ENCODE assay signal across 7 cellular contexts in genomic region chr20:50478162-50479036, GRCh38. TPM values are rescaled to one million over a fixed set of nuclear protein-coding genes. Genes with fewer than 3 reads are reported as not detected.
A peak's percentile ranks its signal among the peaks of the same experiment; 100 is the strongest.
DNase-seq lines count a peak whose midpoint lies in the region; ATAC-seq and TF ChIP-seq lines count a peak whose summit lies in the region.

No MANE protein-coding gene starts in this region.

- 58% methylated on average over 22 of the region's 22 CpGs for WGBS in prostate gland

- H3K27ac ChIP-seq in PC-3 (ENCODE audit: low read length) (no peak overlapping the region), foreskin keratinocyte (no peak overlapping the region), prostate gland (no peak overlapping the region)

- BruUV-seq in PC-3 (replicated peaks; lab: Mats Ljungman, UMichigan): no TSS peak

- ATAC-seq in HG03064 (IDR thresholded peaks at IDR 0.05; ENCODE audit: low read depth, unreplicated experiment): peak; percentile 81
- ATAC-seq in PC-3: peak; percentile 93
- ATAC-seq in foreskin keratinocyte: peak; percentile 91
- ATAC-seq in HG03095 (IDR thresholded peaks at IDR 0.05; ENCODE audit: unreplicated experiment): no peak

- no peak for TF ChIP-seq POLR2A in prostate gland (IDR thresholded peaks at IDR 0.05)

- peak; percentile 79 for TF ChIP-seq CTCF in GM13977 (IDR thresholded peaks at IDR 0.05; ENCODE audit: extremely low read depth, insufficient read depth, missing control alignments)
- TF ChIP-seq CTCF in PC-3 (conservative IDR thresholded peaks at IDR 0.05; ENCODE audit: low read depth, low read length): peak; percentile 84
- peak; percentile 86 for TF ChIP-seq CTCF in foreskin keratinocyte (conservative IDR thresholded peaks at IDR 0.05)
- TF ChIP-seq CTCF in prostate gland (IDR thresholded peaks at IDR 0.05): peak in 3 of 4 experiments; percentile 34 to 72 (median 59)

- no peak overlapping the region for H3K4me2 ChIP-seq in PC-3 (ENCODE audit: low read length)

- peaks cover 8% of the 10 kb centered on the region; the same call in 1 of the 2 replicates for H3K4me1 ChIP-seq in PC-3 (ENCODE audit: insufficient read depth, low read length)
- H3K4me1 ChIP-seq in foreskin keratinocyte: peaks cover 3% of the 10 kb centered on the region
- no peaks in the 10 kb centered on the region for H3K4me1 ChIP-seq in prostate gland (replicated peaks)

- peak overlapping the region; percentile 1; the same call in 1 of the 2 replicates for H2AFZ ChIP-seq in PC-3 (ENCODE audit: low read length)

- DNase-seq in GM13977 (ENCODE audit: low spot score) (peak; percentile 50), PC-3 (peak; percentile 73), foreskin keratinocyte (no peak), prostate gland (ENCODE audit: low spot score) (peak; percentile 36)
- DNase-seq in activated T-cell treated with anti-CD3 and anti-CD28 coated beads, Interleukin-2, amount 50 U/mL, for 1 hour: peak; percentile 74

- in situ Hi-C loops in GM13977 (cut with MboI; ENCODE audit: low pct_unique_long_range_greater_than_20kb, low sequenced_read_pairs, unreplicated experiment): no loop called here

- no peaks in the 10 kb centered on the region for H3K27me3 ChIP-seq in PC-3 (ENCODE audit: low read length)
- H3K27me3 ChIP-seq in foreskin keratinocyte: no peaks in the 10 kb centered on the region
- H3K27me3 ChIP-seq in prostate gland (replicated peaks; ENCODE audit: insufficient read depth): no peaks in the 10 kb centered on the region

- no peak overlapping the region for H3K9ac ChIP-seq in PC-3 (ENCODE audit: low read length)

- no peaks in the 10 kb centered on the region for H3F3A ChIP-seq in PC-3 (ENCODE audit: low read length, unreplicated experiment)

- no peaks in the 10 kb centered on the region for H4K20me1 ChIP-seq in PC-3 (ENCODE audit: low read length)

- H3K36me3 ChIP-seq in PC-3 (ENCODE audit: low read depth, low read length): no peaks in the 10 kb centered on the region
- no peaks in the 10 kb centered on the region for H3K36me3 ChIP-seq in prostate gland

- CTCF ChIA-PET in PC-3 (lab: Charles Lee): interaction anchor here (0.5 to 0.7 kb wide), 3 partner anchors 20 to 291 kb away, joined by 3 to 5 read pairs (median 3); no protein-coding TSS in a partner anchor

- POLR2A ChIA-PET in PC-3 (lab: Charles Lee; ENCODE audit: unreplicated experiment): interaction anchor here (0.7 kb wide), 1 partner anchor 334 kb away, joined by 3 read pairs; no protein-coding TSS in a partner anchor

- H3K9me2 ChIP-seq in PC-3 (replicated peaks; ENCODE audit: low read length): no peaks in the 10 kb centered on the region

- intact Hi-C loops in PC-3 (cut with micrococcal nuclease): no loop called here
- intact Hi-C loops in prostate gland (cut with DNase I): loop anchor here (5.0 to 10.0 kb wide), 2 partner anchors 94 to 266 kb away; no protein-coding TSS in a partner anchor

- H3K9me3 ChIP-seq in PC-3 (ENCODE audit: low read length): no peaks in the 10 kb centered on the region
- no peaks in the 10 kb centered on the region for H3K9me3 ChIP-seq in prostate gland

- no peaks in the 10 kb centered on the region for H3K79me2 ChIP-seq in PC-3 (ENCODE audit: low read length)

- H3K4me3 ChIP-seq in PC-3 (ENCODE audit: low read length): no peak overlapping the region
- no peak overlapping the region for H3K4me3 ChIP-seq in prostate gland

RNA-seq across cellular contexts. Expression of gene PTPN1, which starts 31.8 kb away (rescaled TPM):
- total RNA-seq in PC-3 (2014; rRNA removed) (47.2 and 47.7 TPM in 2 replicates), foreskin keratinocyte (74.3 and 80.5 TPM in 2 replicates), prostate gland (10 to 100 TPM; 28.5 to 46.6 TPM)
- polyA plus RNA-seq in foreskin keratinocyte: 48.8 and 49.9 TPM in 2 replicates

Comparison
In these comparisons a context has a peak if more than half of its experiments do, and no peak if none do; other contexts are left out.
1. DNase-seq: peak in GM13977 (single experiment), PC-3 (single experiment), activated T-cell treated with anti-CD3 and anti-CD28 coated beads, Interleukin-2, amount 50 U/mL, for 1 hour (single experiment) and prostate gland (single experiment); none in foreskin keratinocyte (0 of 2).
2. Peak in every context shown above with its lines, with median percentiles within 50 percentile points of each other: CTCF ChIP-seq.